ENCODE assay signal across 11 cellular contexts in the genomic region with DNA sequence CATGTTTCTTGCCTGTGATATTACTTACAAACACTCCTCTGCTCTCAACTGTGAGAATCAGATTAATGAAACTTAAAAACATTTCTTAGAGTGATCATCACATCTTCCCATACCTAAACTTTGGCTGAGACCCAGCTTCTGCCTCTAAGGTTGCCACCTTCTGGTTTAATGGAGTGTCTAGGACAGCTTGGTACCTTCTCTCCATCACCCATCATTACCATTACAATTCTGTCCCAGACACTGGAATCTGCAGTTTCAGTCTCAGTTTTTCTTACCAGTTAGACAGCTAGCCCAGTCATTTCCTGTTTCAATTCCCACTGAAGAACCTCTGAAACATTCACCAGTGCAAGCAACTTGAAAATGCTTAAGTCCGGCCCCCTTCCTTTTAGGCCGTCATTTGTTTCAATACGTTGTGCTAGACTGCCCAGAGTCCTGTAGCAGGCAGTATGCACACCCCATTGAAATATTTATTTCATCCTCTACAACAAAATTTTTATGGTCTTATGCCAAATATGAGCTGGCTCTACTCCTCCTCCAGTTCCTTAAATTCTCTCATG.
A peak's percentile ranks its signal among the peaks of the same experiment; 100 is the strongest.
DNase-seq lines count a peak whose midpoint lies in the region; ATAC-seq and TF ChIP-seq lines count a peak whose summit lies in the region.
"Had no signal": no experiment of that assay in that cellular context is flagged by ENCODE, and none has a peak within 500 bp of the region (broad histone marks: within the 10 kb centered on the region; RNA-seq: fewer than 3 reads in every experiment).

No MANE protein-coding gene starts in this region.

- ATAC-seq in Panc1: 0 out of 2 replicates have a peak, but pooled peaks have one; percentile 21
- peak in 1 of 4 donors; percentile 22 for ATAC-seq in psoas muscle
- ATAC-seq in GM19324 (IDR thresholded peaks at IDR 0.05; ENCODE audit: low FRiP score, unreplicated experiment): no peak
- ATAC-seq in GM18909 (IDR thresholded peaks at IDR 0.05; ENCODE audit: poor library complexity, unreplicated experiment): no peak

- intact Hi-C loops in Panc1 (cut with micrococcal nuclease; ENCODE audit: unreplicated experiment) (no loop called here), psoas muscle (cut with DNase I) (no loop called here)

- no peak for TF ChIP-seq CTCF in GM12865 (IDR thresholded peaks at IDR 0.05; ENCODE audit: insufficient read depth, low read depth, low read length, missing control alignments)
- TF ChIP-seq CTCF in Panc1 (IDR thresholded peaks at IDR 0.05): 0 out of 2 replicates have a peak, but pooled peaks have one; percentile 15
- no peak for TF ChIP-seq CTCF in fibroblast of villous mesenchyme (IDR thresholded peaks at IDR 0.05; ENCODE audit: insufficient read depth, low read depth, low read length)
- TF ChIP-seq CTCF in psoas muscle (IDR thresholded peaks at IDR 0.05): no peak

- BruUV-seq in Panc1 (replicated peaks; lab: Mats Ljungman, UMichigan): no TSS peak

- WGBS in psoas muscle, 3 donors: 38 to 69% (median 64%) methylated on average over 3 of the region's 3 CpGs

- H3K27me3 ChIP-seq in Panc1 (ENCODE audit: control insufficient read depth, insufficient read depth, low read length) (no peaks in the 10 kb centered on the region), psoas muscle (ENCODE audit: insufficient read depth in 3 of 3, low read length in 2 of 3) (no peaks in the 10 kb centered on the region)
- H3K27me3 ChIP-seq: gastrocnemius medialis had no signal

- H3K36me3 ChIP-seq in Panc1 (ENCODE audit: control insufficient read depth, insufficient read depth, low read length): no peaks in the 10 kb centered on the region
- H3K36me3 ChIP-seq in psoas muscle (ENCODE audit: insufficient read depth in 1 of 2, low read depth in 1 of 2): no peaks in the 10 kb centered on the region
- H3K36me3 ChIP-seq: gastrocnemius medialis had no signal

- CTCF ChIA-PET in Panc1 (lab: Charles Lee): no interaction called here

- H3K4me1 ChIP-seq in Panc1 (ENCODE audit: control insufficient read depth, insufficient read depth, low read length): no peaks in the 10 kb centered on the region
- peaks cover 14% of the 10 kb centered on the region for H3K4me1 ChIP-seq in psoas muscle

- in situ Hi-C loops in Panc1 (cut with HindIII; ENCODE audit: low pct_unique_long_range_greater_than_20kb, low sequenced_read_pairs): no loop called here

- POLR2A ChIA-PET in Panc1 (lab: Charles Lee): interaction anchor here (0.6 kb wide), 1 partner anchor 72 kb away, joined by 8 read pairs; no protein-coding TSS in a partner anchor

- H3K27ac ChIP-seq in Panc1 (ENCODE audit: low read length) (no peak overlapping the region), psoas muscle (peak overlapping the region; percentile 26)
- H3K27ac ChIP-seq: gastrocnemius medialis had no signal

- DNase-seq in GM12865 (ENCODE audit: low read depth): peak; percentile 26
- no peak for DNase-seq in Panc1 (ENCODE audit: low read depth, low spot score)
- peak; percentile 33 for DNase-seq in fibroblast of villous mesenchyme (ENCODE audit: low read depth)
- no peak for DNase-seq in psoas muscle
- no peak for DNase-seq in NCI-H526 treated with DMSO at 0.1 percent for 48 hours (lab: John Stamatoyannopoulos, UW)
- DNase-seq in cerebellar nuclear complex (lab: John Stamatoyannopoulos, UW): no peak
- DNase-seq: gastrocnemius medialis, occipital lobe, T1000 had no signal

- H3K9me3 ChIP-seq in Panc1 (ENCODE audit: control insufficient read depth, insufficient read depth, low read depth, low read length) (no peaks in the 10 kb centered on the region), psoas muscle (no peaks in the 10 kb centered on the region)
- H3K9me3 ChIP-seq: gastrocnemius medialis had no signal

- H3K4me3 ChIP-seq in GM12865 (ENCODE audit: low read depth, low read length) (no peak overlapping the region), Panc1 (ENCODE audit: low read depth in 2 of 2, low read length in 2 of 2) (no peak overlapping the region), fibroblast of villous mesenchyme (ENCODE audit: low read depth, low read length) (no peak overlapping the region), psoas muscle (no peak overlapping the region)
- H3K4me3 ChIP-seq: gastrocnemius medialis had no signal

Comparison
In these comparisons a context has a peak if more than half of its experiments do, and no peak if none do; other contexts are left out.
1. DNase-seq: peak in GM12865 (single experiment) and fibroblast of villous mesenchyme (single experiment); none in Panc1 (single experiment), psoas muscle (0 of 2), NCI-H526 treated with DMSO at 0.1 percent for 48 hours (single experiment) and cerebellar nuclear complex (0 of 2).